ENCODE assay signal across 1 cellular context in genomic region chr6:149140137-149140909, GRCh38.
TF ChIP-seq lines count a peak whose summit lies in the region.

No MANE protein-coding gene starts in this region.

TF ChIP-seq in K562, 482 proteins besides CTCF, POLR2A, EP300 and RAD21 (continued from another document and continues in another):
- 0 out of 4 replicates have a peak, but pooled peaks of 1 of the 2 experiments have one; percentile 17 for TF ChIP-seq ZNF639 (CRISPR knock-in tag; conservative IDR thresholded peaks at IDR 0.05 in 1 of 2, IDR thresholded peaks at IDR 0.05 in 1 of 2)
- 0 out of 2 replicates have a peak, but pooled peaks have one; percentile 41 for TF ChIP-seq ZNF197 (CRISPR knock-in tag; IDR thresholded peaks at IDR 0.05; ENCODE audit: low read depth)
- TF ChIP-seq PATZ1 (CRISPR knock-in tag; IDR thresholded peaks at IDR 0.05; ENCODE audit: borderline replicate concordance) = no peak
- TF ChIP-seq HLTF (IDR thresholded peaks at IDR 0.05) = no peak
- no peak for TF ChIP-seq CBX8 (IDR thresholded peaks at IDR 0.05; ENCODE audit: borderline replicate concordance, extremely low read depth, low read depth, low read length, poor library complexity, severe bottlenecking)
- TF ChIP-seq ZNF318 (IDR thresholded peaks at IDR 0.05; ENCODE audit: borderline replicate concordance in 1 of 2, low read depth in 1 of 2) = peak; percentile 41 to 51; a peak in 1 of 4 replicates
- TF ChIP-seq IFI16 (CRISPR knock-in tag; IDR thresholded peaks at IDR 0.05) = no peak
- no peak for TF ChIP-seq PCBP2 (IDR thresholded peaks at IDR 0.05; ENCODE audit: low read depth, low read length, poor library complexity, severe bottlenecking)
- TF ChIP-seq ZNF398 (CRISPR knock-in tag; IDR thresholded peaks at IDR 0.05) = no peak
- TF ChIP-seq CBX2 (IDR thresholded peaks at IDR 0.05; ENCODE audit: insufficient read depth, low read length, poor library complexity, severe bottlenecking) = no peak
- no peak for TF ChIP-seq ZNF408 (CRISPR knock-in tag; IDR thresholded peaks at IDR 0.05; ENCODE audit: low read depth)
- TF ChIP-seq GABPA (tag; conservative IDR thresholded peaks at IDR 0.05; ENCODE audit: low read depth) = 0 out of 2 replicates have a peak, but pooled peaks have one; percentile 16
- peak; percentile 92 for TF ChIP-seq HES1 (IDR thresholded peaks at IDR 0.05; ENCODE audit: low read depth)
- peak; percentile 36; the same call in 1 of the 2 replicates for TF ChIP-seq CEBPB (tag; IDR thresholded peaks at IDR 0.05)
- TF ChIP-seq ZBTB5 (IDR thresholded peaks at IDR 0.05) = no peak
- TF ChIP-seq SMARCA4 (IDR thresholded peaks at IDR 0.05) = peak; percentile 99
- peak; percentile 18; the same call in 1 of the 2 replicates for TF ChIP-seq MGA (IDR thresholded peaks at IDR 0.05)
